ENCODE assay signal across 8 cellular contexts in genomic region chr7:40717242-40717641, GRCh38.
DNase-seq lines count a peak whose midpoint lies in the region; ATAC-seq, FAIRE-seq and TF ChIP-seq lines count a peak whose summit lies in the region.

No MANE protein-coding gene starts in this region.

- TF ChIP-seq POLR2A in H54 (IDR thresholded peaks at IDR 0.05; ENCODE audit: low read depth, low read length), result 0 out of 2 replicates have a peak, but pooled peaks have one; percentile 8

- FAIRE-seq in G401.6 (lab: Jason Lieb, UNC), result peak; percentile 93
- FAIRE-seq in H54 (lab: Jason Lieb, UNC), result peak; percentile 97

- peak; percentile 73 for ATAC-seq in activated naive CD8-positive, alpha-beta T cell treated with anti-CD3 and anti-CD28 coated beads, Interleukin-2, amount 10 ng/mL, durations not matched to agents 7 days and 5 days (ENCODE audit: low read depth)
- no peak for ATAC-seq in stimulated activated effector memory CD8-positive, alpha-beta T cell treated with anti-CD3 and anti-CD28 coated beads, Interleukin-12 subunit alpha, Interleukin-12 subunit beta, amount 100 ng/mL, for 72 hours

- peaks cover 10% of the 10 kb centered on the region for H3K27me3 Mint-ChIP-seq in activated naive CD8-positive, alpha-beta T cell treated with anti-CD3 and anti-CD28 coated beads, Interleukin-2, amount 10 ng/mL, durations not matched to agents 7 days and 5 days

- no peak overlapping the region for H3K27ac Mint-ChIP-seq in activated naive CD8-positive, alpha-beta T cell treated with anti-CD3 and anti-CD28 coated beads, Interleukin-2, amount 10 ng/mL, durations not matched to agents 7 days and 5 days
- no peak overlapping the region for H3K27ac Mint-ChIP-seq in stimulated activated effector memory CD8-positive, alpha-beta T cell treated with anti-CD3 and anti-CD28 coated beads, Interleukin-12 subunit alpha, Interleukin-12 subunit beta, amount 100 ng/mL, for 72 hours

- H3K4me3 Mint-ChIP-seq in activated naive CD8-positive, alpha-beta T cell treated with anti-CD3 and anti-CD28 coated beads, Interleukin-2, amount 10 ng/mL, durations not matched to agents 7 days and 5 days, result no peak overlapping the region
- no peak overlapping the region for H3K4me3 Mint-ChIP-seq in stimulated activated effector memory CD8-positive, alpha-beta T cell treated with anti-CD3 and anti-CD28 coated beads, Interleukin-12 subunit alpha, Interleukin-12 subunit beta, amount 100 ng/mL, for 72 hours

- peak; percentile 79 for DNase-seq in H54 (ENCODE audit: insufficient read length, low spot score)
- peak; percentile 19 to 87 (median 73) for DNase-seq in NCI-H1417 (lab: John Stamatoyannopoulos, UW)
- DNase-seq in activated naive CD8-positive, alpha-beta T cell treated with anti-CD3 and anti-CD28 coated beads, Interleukin-2, amount 10 ng/mL, durations not matched to agents 7 days and 5 days, result peak; percentile 40
- peak; percentile 69 for DNase-seq in iPS-NIHi7 (ENCODE audit: extremely low spot score)
- DNase-seq in ureter (ENCODE audit: low spot score), result peak; percentile 85
- DNase-seq in activated CD8-positive, alpha-beta memory T cell treated with anti-CD3 and anti-CD28 coated beads for 24 hours, result no peak
- no peak for DNase-seq in stimulated activated effector memory CD8-positive, alpha-beta T cell treated with anti-CD3 and anti-CD28 coated beads, Interleukin-12 subunit alpha, Interleukin-12 subunit beta, amount 100 ng/mL, for 72 hours (ENCODE audit: low spot score in 2 of 2)

- peaks cover 12% of the 10 kb centered on the region for H3K4me1 Mint-ChIP-seq in activated naive CD8-positive, alpha-beta T cell treated with anti-CD3 and anti-CD28 coated beads, Interleukin-2, amount 10 ng/mL, durations not matched to agents 7 days and 5 days
- H3K4me1 Mint-ChIP-seq in stimulated activated effector memory CD8-positive, alpha-beta T cell treated with anti-CD3 and anti-CD28 coated beads, Interleukin-12 subunit alpha, Interleukin-12 subunit beta, amount 100 ng/mL, for 72 hours, result no peaks in the 10 kb centered on the region

- no peaks in the 10 kb centered on the region for H3K36me3 Mint-ChIP-seq in activated naive CD8-positive, alpha-beta T cell treated with anti-CD3 and anti-CD28 coated beads, Interleukin-2, amount 10 ng/mL, durations not matched to agents 7 days and 5 days
- no peaks in the 10 kb centered on the region for H3K36me3 Mint-ChIP-seq in stimulated activated effector memory CD8-positive, alpha-beta T cell treated with anti-CD3 and anti-CD28 coated beads, Interleukin-12 subunit alpha, Interleukin-12 subunit beta, amount 100 ng/mL, for 72 hours

- H3K9me3 Mint-ChIP-seq in activated naive CD8-positive, alpha-beta T cell treated with anti-CD3 and anti-CD28 coated beads, Interleukin-2, amount 10 ng/mL, durations not matched to agents 7 days and 5 days, result no peaks in the 10 kb centered on the region
- H3K9me3 Mint-ChIP-seq in stimulated activated effector memory CD8-positive, alpha-beta T cell treated with anti-CD3 and anti-CD28 coated beads, Interleukin-12 subunit alpha, Interleukin-12 subunit beta, amount 100 ng/mL, for 72 hours, result peaks cover 10% of the 10 kb centered on the region

- POLR2A ChIA-PET in activated naive CD8-positive, alpha-beta T cell treated with anti-CD3 and anti-CD28 coated beads, Interleukin-2, amount 10 ng/mL, durations not matched to agents 7 days and 5 days (lab: Charles Lee), result no interaction called here

Comparison
In these comparisons a context has a peak if more than half of its experiments do, and no peak if none do; other contexts are left out.
1. DNase-seq: peak in H54 (single experiment), NCI-H1417 (3 of 3), activated naive CD8-positive, alpha-beta T cell treated with anti-CD3 and anti-CD28 coated beads, Interleukin-2, amount 10 ng/mL, durations not matched to agents 7 days and 5 days (single experiment), iPS-NIHi7 (single experiment) and ureter (single experiment); none in activated CD8-positive, alpha-beta memory T cell treated with anti-CD3 and anti-CD28 coated beads for 24 hours (single experiment) and stimulated activated effector memory CD8-positive, alpha-beta T cell treated with anti-CD3 and anti-CD28 coated beads, Interleukin-12 subunit alpha, Interleukin-12 subunit beta, amount 100 ng/mL, for 72 hours (0 of 2).